ENCODE assay signal across 11 cellular contexts in genomic region chr6:168441434-168442391, GRCh38. TPM values are rescaled to one million over a fixed set of nuclear protein-coding genes. Genes with fewer than 3 reads are reported as not detected.
DNase-seq lines count a peak whose midpoint lies in the region; ATAC-seq and TF ChIP-seq lines count a peak whose summit lies in the region.
"Had no signal": no experiment of that assay in that cellular context is flagged by ENCODE, and none has a peak within 500 bp of the region (broad histone marks: within the 10 kb centered on the region; RNA-seq: fewer than 3 reads in every experiment).

No MANE protein-coding gene starts in this region.

- no peak for DNase-seq in colonic mucosa
- DNase-seq in left colon = peak in 1 of 2 donors; percentile 32
- DNase-seq in gastrocnemius medialis = no peak
- DNase-seq in GM19238 (ENCODE audit: insufficient read length, low spot score) = no peak
- DNase-seq in GM13976 (ENCODE audit: low spot score) = no peak
- DNase-seq: activated T-cell treated with anti-CD3 and anti-CD28 coated beads, Interleukin-2, amount 50 U/mL, for 72 hours; NCI-H446 treated with DMSO at 0.1 percent for 48 hours; T1000 had no signal

- H3K9me3 ChIP-seq in ES-I3 (ENCODE audit: control insufficient read depth, insufficient read depth, low read length) (no peaks in the 10 kb centered on the region; the same call in 1 of the 2 replicates), colonic mucosa (no peaks in the 10 kb centered on the region), gastrocnemius medialis (no peaks in the 10 kb centered on the region)

- no peak overlapping the region for H3K27ac ChIP-seq in colonic mucosa
- H3K27ac ChIP-seq in gastrocnemius medialis = peak overlapping the region in 1 of 4 donors; percentile 20

- TF ChIP-seq CTCF in colonic mucosa (IDR thresholded peaks at IDR 0.05) (no peak), gastrocnemius medialis (IDR thresholded peaks at IDR 0.05 in 4 of 5, conservative IDR thresholded peaks at IDR 0.05 in 1 of 5) (no peak), GM13976 (IDR thresholded peaks at IDR 0.05; ENCODE audit: borderline replicate concordance, control extremely low read depth, extremely low read depth, insufficient read depth, missing control alignments) (no peak)

- H3K4me1 ChIP-seq in ES-I3 (ENCODE audit: insufficient read depth, low read length) = no peaks in the 10 kb centered on the region; the same call in 1 of the 2 replicates
- H3K4me1 ChIP-seq in colonic mucosa = peaks cover 7% of the 10 kb centered on the region
- H3K4me1 ChIP-seq in gastrocnemius medialis = no peaks in the 10 kb centered on the region

- H3K9ac ChIP-seq in ES-I3 (ENCODE audit: low read depth, low read length) (peak overlapping the region; percentile 63), colonic mucosa (ENCODE audit: low read depth in 2 of 2, low read length in 2 of 2) (peak overlapping the region in 1 of 2 donors; percentile 24)

- H3K4me3 ChIP-seq in colonic mucosa (peak overlapping the region; percentile 50), gastrocnemius medialis (peak overlapping the region; percentile 34 to 56 (median 46))

- peaks cover 28% of the 10 kb centered on the region for H3K27me3 ChIP-seq in colonic mucosa
- H3K27me3 ChIP-seq in gastrocnemius medialis = peaks cover 24 to 40% (median 30%) of the 10 kb centered on the region in 3 donors

- intact Hi-C loops in colonic mucosa (cut with DNase I) (no loop called here), left colon (cut with DNase I, micrococcal nuclease) (no loop called here), gastrocnemius medialis (cut with DNase I; ENCODE audit: low total_unique reads) (no loop called here)

- in situ Hi-C loops in gastrocnemius medialis (cut with MboI; ENCODE audit: low sequenced_read_pairs in 4 of 4) (no loop called here), GM13976 (cut with MboI; ENCODE audit: low sequenced_read_pairs, unreplicated experiment) (no loop called here)

- peak; percentile 51 for ATAC-seq in left colon
- peak in 1 of 2 donors; percentile 18 for ATAC-seq in gastrocnemius medialis
- ATAC-seq in HG03095 (IDR thresholded peaks at IDR 0.05; ENCODE audit: unreplicated experiment) = no peak
- ATAC-seq in GM21825 (IDR thresholded peaks at IDR 0.05; ENCODE audit: unreplicated experiment) = no peak
- ATAC-seq: activated T-cell treated with anti-CD3 and anti-CD28 coated beads, Interleukin-2, amount 50 U/mL, for 72 hours had no signal

- no peak for TF ChIP-seq POLR2A in gastrocnemius medialis (IDR thresholded peaks at IDR 0.05)

- H3K36me3 ChIP-seq in ES-I3 (ENCODE audit: insufficient read depth, low read length) (no peaks in the 10 kb centered on the region), colonic mucosa (no peaks in the 10 kb centered on the region), gastrocnemius medialis (no peaks in the 10 kb centered on the region)

RNA-seq across cellular contexts. Expression of gene SMOC2, which starts 0.7 kb away (rescaled TPM):
- total RNA-seq in colonic mucosa (10 to 100 TPM; 25.6 to 29.6 TPM), left colon (10 to 100 TPM; 14.4 to 18.9 TPM), gastrocnemius medialis (10 to 100 TPM in 3 of 4 donors, 1 to 10 TPM in 1; 7.2 to 34.4 (median 16.5) TPM)
- total RNA-seq: activated T-cell treated with anti-CD3 and anti-CD28 coated beads, Interleukin-2, amount 50 U/mL, for 72 hours had no signal
